12 cellular contexts compared by ENCODE assay signal in the genomic region with DNA sequence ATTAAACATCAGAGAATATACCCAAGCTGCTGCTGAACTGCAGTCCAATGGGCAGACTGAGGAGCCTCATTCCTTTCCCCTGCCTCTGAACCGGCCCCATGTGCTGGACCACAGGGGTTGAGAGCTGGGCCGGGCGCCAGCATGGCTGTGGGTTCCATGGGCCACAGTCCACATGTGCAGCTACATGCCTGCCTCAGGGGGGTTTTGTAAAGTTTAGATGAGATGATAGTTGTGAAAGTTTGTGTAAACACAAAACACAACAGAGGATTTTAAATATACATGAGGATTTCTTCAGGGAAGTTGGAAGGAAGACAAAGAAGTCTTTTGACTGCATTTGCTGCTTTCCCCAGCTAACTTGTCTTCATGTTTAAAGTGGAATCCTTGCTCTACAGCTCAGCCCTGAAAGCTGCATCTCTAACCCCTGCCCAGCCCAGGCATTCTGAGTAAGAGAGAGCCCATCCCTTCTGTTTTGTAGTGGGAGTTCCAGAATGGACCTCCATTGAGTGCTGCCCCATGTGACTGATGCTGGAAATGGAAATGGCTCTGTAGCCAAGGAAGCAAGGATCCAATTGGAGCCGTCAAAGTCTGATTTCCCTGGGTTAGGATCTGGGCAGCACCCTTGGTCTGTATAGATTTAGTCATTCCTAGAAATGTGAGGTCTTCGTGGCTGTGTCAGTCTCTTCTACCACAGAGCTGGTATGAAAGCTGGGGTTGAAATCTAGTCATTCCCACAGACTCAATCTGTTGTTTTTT. TPM values are rescaled to one million over a fixed set of nuclear protein-coding genes. Genes with fewer than 3 reads are reported as not detected.
DNase-seq lines count a peak whose midpoint lies in the region; ATAC-seq and TF ChIP-seq lines count a peak whose summit lies in the region.
"Had no signal": no experiment of that assay in that cellular context is flagged by ENCODE, and none has a peak within 500 bp of the region (broad histone marks: within the 10 kb centered on the region; RNA-seq: fewer than 3 reads in every experiment).

No MANE protein-coding gene starts in this region.

- no peaks in the 10 kb centered on the region for H3K27me3 ChIP-seq in right atrium auricular region

- H3K4me1 ChIP-seq in right atrium auricular region, result peaks cover 0 to 5% of the 10 kb centered on the region in 2 donors

- no peaks in the 10 kb centered on the region for H3K9me3 ChIP-seq in right atrium auricular region

- ATAC-seq in GM21825 (IDR thresholded peaks at IDR 0.05; ENCODE audit: unreplicated experiment), result no peak

- TF ChIP-seq CTCF in GM12872 (IDR thresholded peaks at IDR 0.05; ENCODE audit: insufficient read depth, low read depth, low read length), result 0 out of 3 replicates have a peak, but pooled peaks have one; percentile 1
- TF ChIP-seq CTCF in fibroblast of mammary gland (conservative IDR thresholded peaks at IDR 0.05; ENCODE audit: control insufficient read depth, insufficient read depth, low read depth, low read length), result no peak
- TF ChIP-seq CTCF in right atrium auricular region (IDR thresholded peaks at IDR 0.05), result no peak

- H3K4me3 ChIP-seq in fibroblast of mammary gland (ENCODE audit: control insufficient read depth, low read depth, low read length) (no peak overlapping the region), right atrium auricular region (no peak overlapping the region)

- no peaks in the 10 kb centered on the region for H3K36me3 ChIP-seq in right atrium auricular region

- DNase-seq in LHCN-M2 (ENCODE audit: low read depth) (peak; percentile 36), fibroblast of mammary gland (ENCODE audit: low read depth) (peak; percentile 59), posterior vena cava (ENCODE audit: low spot score) (peak; percentile 66), CD1c-positive myeloid dendritic cell (ENCODE audit: extremely low spot score) (no peak), right atrium auricular region (ENCODE audit: low spot score) (no peak)
- DNase-seq: anterior cingulate cortex, erythroblast, H9, Karpas-422, T1000 had no signal

- H3K27ac ChIP-seq in right atrium auricular region, result no peak overlapping the region

- intact Hi-C loops in posterior vena cava (cut with DNase I), result no loop called here

RNA-seq across cellular contexts. Expression of a gene that starts 17.5 kb away (rescaled TPM):
- total RNA-seq in LHCN-M2 (2014; rRNA removed) (6.4 and 8.6 TPM in 2 replicates), posterior vena cava (under 1 TPM; 0.67 to 0.69 TPM), right atrium auricular region (1 to 10 TPM; 1.1 to 1.9 TPM)
- polyA plus RNA-seq in LHCN-M2 (2012), result 10.9 TPM

Comparison
In these comparisons a context has a peak if more than half of its experiments do, and no peak if none do; other contexts are left out.
1. DNase-seq: peak in LHCN-M2 (single experiment), fibroblast of mammary gland (single experiment) and posterior vena cava (single experiment); none in CD1c-positive myeloid dendritic cell (single experiment) and right atrium auricular region (single experiment).